In genomic region chr5:161751265-161751664, GRCh38 we compare ENCODE assay signal across 29 cellular contexts.
"Had no signal": no experiment of that assay in that cellular context is flagged by ENCODE, and none has a peak within 500 bp of the region (broad histone marks: within the 10 kb centered on the region; RNA-seq: fewer than 3 reads in every experiment).

No MANE protein-coding gene starts in this region.

- H3K4me1 Mint-ChIP-seq: activated CD4-positive, alpha-beta T cell treated with anti-CD3 and anti-CD28 coated beads for 36 hours; activated CD8-positive, alpha-beta memory T cell treated with anti-CD3 and anti-CD28 coated beads, Interleukin-2, amount 10 ng/mL, durations not matched to agents 7 days and 5 days; activated naive CD4-positive, alpha-beta T cell treated with anti-CD3 and anti-CD28 coated beads, Interleukin-2, amount 50 U/mL, for 24 hours had no signal

- H3K36me3 ChIP-seq: breast epithelium, SJCRH30 had no signal

- H3K27me3 ChIP-seq: breast epithelium, SJCRH30 had no signal

- H3K27me3 Mint-ChIP-seq: activated CD8-positive, alpha-beta memory T cell treated with anti-CD3 and anti-CD28 coated beads, Interleukin-2, amount 10 ng/mL, durations not matched to agents 7 days and 5 days; activated naive CD4-positive, alpha-beta T cell treated with anti-CD3 and anti-CD28 coated beads, Interleukin-2, amount 50 U/mL, for 24 hours; activated T-cell treated with anti-CD3 and anti-CD28 coated beads, Interleukin-2, amount 50 U/mL, for 24 hours had no signal

- H3K27ac Mint-ChIP-seq: activated CD4-positive, alpha-beta T cell treated with anti-CD3 and anti-CD28 coated beads for 36 hours; activated CD8-positive, alpha-beta memory T cell treated with anti-CD3 and anti-CD28 coated beads, Interleukin-2, amount 10 ng/mL, durations not matched to agents 7 days and 5 days; activated naive CD4-positive, alpha-beta T cell treated with anti-CD3 and anti-CD28 coated beads, Interleukin-2, amount 50 U/mL, for 24 hours; activated T-cell treated with anti-CD3 and anti-CD28 coated beads, Interleukin-2, amount 50 U/mL, for 24 hours; activated T-helper 1 cell treated with anti-CD3 and anti-CD28 coated beads, Interleukin-12 subunit alpha, Interleukin-12 subunit beta, Interleukin-2, Interleukin-4 antibody, amounts not matched to agents 30 ng/mL and 10 ng/mL and 1 ng/mL, durations not matched to agents 14 hours and 24 hours and 36 hours had no signal

- H3K9me2 ChIP-seq: SK-N-SH had no signal

- H3K9ac ChIP-seq: SK-N-SH had no signal

- H3K9me3 Mint-ChIP-seq: activated T-helper 1 cell treated with anti-CD3 and anti-CD28 coated beads, Interleukin-12 subunit alpha, Interleukin-12 subunit beta, Interleukin-2, Interleukin-4 antibody, amounts not matched to agents 30 ng/mL and 10 ng/mL and 1 ng/mL, durations not matched to agents 14 hours and 24 hours and 36 hours had no signal

- H3K4me2 ChIP-seq: SK-N-SH had no signal

- H3K36me3 Mint-ChIP-seq: activated CD8-positive, alpha-beta memory T cell treated with anti-CD3 and anti-CD28 coated beads, Interleukin-2, amount 10 ng/mL, durations not matched to agents 7 days and 5 days; activated naive CD4-positive, alpha-beta T cell treated with anti-CD3 and anti-CD28 coated beads, Interleukin-2, amount 50 U/mL, for 24 hours had no signal

- DNase-seq: activated CD4-positive, alpha-beta T cell treated with anti-CD3 and anti-CD28 coated beads for 36 hours; activated CD4-positive, alpha-beta T cell treated with anti-CD3 and anti-CD28 coated beads, Interleukin-2, amount 50 U/mL, for 4 hours; activated CD8-positive, alpha-beta memory T cell treated with anti-CD3 and anti-CD28 coated beads, Interleukin-2, amount 10 ng/mL, durations not matched to agents 7 days and 5 days; activated effector memory CD4-positive, alpha-beta T cell treated with Interleukin-2 at 50 U/mL for 16 hours; activated naive CD4-positive, alpha-beta T cell; activated T-cell treated with anti-CD3 and anti-CD28 coated beads, Interleukin-2, amount 50 U/mL, for 24 hours; aorta; central memory CD4-positive, alpha-beta T cell; Karpas-422; MM.1S; NCI-H1105 treated with DMSO at 0.1 percent for 48 hours; NCI-H1436 treated with DMSO at 0.1 percent for 48 hours; NCI-H187; NCI-H2081 treated with DMSO at 0.1 percent for 48 hours; NCI-H2171 treated with DMSO at 0.1 percent for 48 hours; NCI-H345; NCI-H510A; NCI-H526 treated with DMSO at 0.1 percent for 48 hours; NCI-H82; OCI-M1; SJCRH30; SK-N-SH; T-helper 1 cell had no signal

- ATAC-seq: activated CD4-positive, alpha-beta T cell treated with anti-CD3 and anti-CD28 coated beads for 36 hours; activated CD8-positive, alpha-beta memory T cell treated with anti-CD3 and anti-CD28 coated beads, Interleukin-2, amount 10 ng/mL, durations not matched to agents 7 days and 5 days; Panc1 had no signal

- H3K9me3 ChIP-seq: breast epithelium, SJCRH30, SK-N-SH had no signal

- H3K27ac ChIP-seq: breast epithelium, RWPE1, SJCRH30, VCaP had no signal

- H3K4me3 Mint-ChIP-seq: activated CD4-positive, alpha-beta T cell treated with anti-CD3 and anti-CD28 coated beads for 36 hours; activated CD8-positive, alpha-beta memory T cell treated with anti-CD3 and anti-CD28 coated beads, Interleukin-2, amount 10 ng/mL, durations not matched to agents 7 days and 5 days; activated naive CD4-positive, alpha-beta T cell treated with anti-CD3 and anti-CD28 coated beads, Interleukin-2, amount 50 U/mL, for 24 hours; activated T-cell treated with anti-CD3 and anti-CD28 coated beads, Interleukin-2, amount 50 U/mL, for 24 hours; activated T-helper 1 cell treated with anti-CD3 and anti-CD28 coated beads, Interleukin-12 subunit alpha, Interleukin-12 subunit beta, Interleukin-2, Interleukin-4 antibody, amounts not matched to agents 30 ng/mL and 10 ng/mL and 1 ng/mL, durations not matched to agents 14 hours and 24 hours and 36 hours had no signal

- H3K4me3 ChIP-seq: breast epithelium, SJCRH30 had no signal

- H3K4me1 ChIP-seq: breast epithelium, SJCRH30 had no signal
